23 cellular contexts compared by ENCODE assay signal in the genomic region with DNA sequence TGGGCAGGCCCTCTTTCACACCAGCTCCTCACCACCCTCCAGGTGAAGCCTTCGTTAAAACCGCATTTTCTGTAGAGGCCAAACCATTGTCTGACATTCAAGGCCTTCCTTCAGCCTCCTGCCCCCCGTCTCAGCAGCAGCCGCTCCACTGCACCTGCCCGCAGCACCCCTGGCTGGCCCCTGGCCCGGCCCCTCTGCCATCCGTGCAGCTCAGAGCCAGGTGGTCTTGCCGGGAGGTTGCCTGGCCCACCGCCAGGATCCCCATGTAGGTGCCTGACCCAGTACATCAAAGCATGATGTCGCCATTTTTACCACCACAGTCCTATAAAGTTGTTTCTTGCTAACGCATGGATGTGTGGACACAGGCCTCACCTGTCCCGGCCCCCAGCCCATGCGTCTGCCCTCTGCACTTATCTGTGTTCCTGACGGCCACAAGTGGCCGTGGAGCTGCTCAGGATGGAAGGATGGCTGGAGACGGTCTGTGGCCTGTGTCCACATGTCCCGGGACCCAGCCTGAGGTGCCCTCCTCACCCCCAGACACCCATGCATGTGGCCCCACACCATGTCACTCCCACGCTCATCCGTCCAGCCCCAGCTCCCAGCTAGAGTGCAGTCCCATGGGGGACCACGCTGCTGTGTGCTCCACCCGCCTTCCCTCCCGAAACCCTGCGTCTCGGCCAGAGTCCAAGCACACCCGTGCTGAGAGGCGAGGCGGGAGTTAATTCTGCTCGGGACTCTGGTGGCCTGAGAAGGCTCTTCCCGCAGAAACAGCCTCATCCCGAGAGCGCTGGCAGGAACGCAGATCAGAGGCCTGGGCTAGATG.
DNase-seq lines count a peak whose midpoint lies in the region; ATAC-seq and TF ChIP-seq lines count a peak whose summit lies in the region.
"Had no signal": no experiment of that assay in that cellular context is flagged by ENCODE, and none has a peak within 500 bp of the region (broad histone marks: within the 10 kb centered on the region; RNA-seq: fewer than 3 reads in every experiment).

No MANE protein-coding gene starts in this region.

- no peak for TF ChIP-seq CTCF in GM10266 (IDR thresholded peaks at IDR 0.05; ENCODE audit: control insufficient read depth, insufficient read depth, low read depth, missing control alignments)

- intact Hi-C loops in activated T-helper 2 cell treated with anti-CD3 and anti-CD28 coated beads, Interferon-gamma antibody, Interleukin-2, Interleukin-4, amounts not matched to agents 10 μg/mL and 5 μg/mL and 100 μg/mL, durations not matched to agents 14 hours and 24 hours and 36 hours (cut with micrococcal nuclease) = no loop called here

- CTCF ChIA-PET in activated CD4-positive, alpha-beta T cell treated with anti-CD3 and anti-CD28 coated beads, Interleukin-2, amount 10 ng/mL, durations not matched to agents 7 days and 5 days (lab: Charles Lee) = no interaction called here

- no peak overlapping the region for H3K4me3 Mint-ChIP-seq in activated CD4-positive, alpha-beta T cell treated with anti-CD3 and anti-CD28 coated beads, Interleukin-2, amount 10 ng/mL, durations not matched to agents 7 days and 5 days
- H3K4me3 Mint-ChIP-seq in IgD-negative memory B cell (no peak overlapping the region), memory B cell (no peak overlapping the region)
- H3K4me3 Mint-ChIP-seq in activated T-helper 2 cell treated with anti-CD3 and anti-CD28 coated beads, Interferon-gamma antibody, Interleukin-2, Interleukin-4, amounts not matched to agents 10 μg/mL and 5 μg/mL and 100 μg/mL, durations not matched to agents 14 hours and 24 hours and 36 hours (ENCODE audit: low read depth) = no peak overlapping the region
- H3K4me3 Mint-ChIP-seq: immature natural killer cell had no signal

- DNase-seq in activated CD4-positive, alpha-beta T cell treated with anti-CD3 and anti-CD28 coated beads, Interleukin-2, amount 10 ng/mL, durations not matched to agents 7 days and 5 days = no peak
- DNase-seq in activated CD4-positive, alpha-beta T cell treated with anti-CD3 and anti-CD28 coated beads for 1 hour = no peak
- no peak for DNase-seq in activated T-helper 2 cell treated with anti-CD3 and anti-CD28 coated beads, Interferon-gamma antibody, Interleukin-2, Interleukin-4, amounts not matched to agents 10 μg/mL and 5 μg/mL and 100 μg/mL, durations not matched to agents 14 hours and 24 hours and 36 hours (ENCODE audit: low spot score)
- DNase-seq in memory B cell (ENCODE audit: low spot score in 2 of 2) (no peak), NCI-H748 treated with DMSO at 0.1 percent for 48 hours (lab: John Stamatoyannopoulos, UW) (no peak), GM10266 (ENCODE audit: extremely low spot score) (no peak)
- DNase-seq: ACHN; activated T-cell treated with anti-CD3 and anti-CD28 coated beads, Interleukin-2, amount 50 U/mL, for 48 hours; CD4-positive, alpha-beta memory T cell; cerebellar nuclear complex; DMS53; effector CD8-positive, alpha-beta T cell; GM23248; head of caudate nucleus; immature natural killer cell; NCI-H187; right lobe of liver; SHP77; stimulated activated naive CD8-positive, alpha-beta T cell treated with anti-CD3 and anti-CD28 coated beads, Interleukin-15, Interleukin-2, amounts not matched to agents 100 U/mL and 50 U/mL, for 24 hours; T-helper 9 cell had no signal

- POLR2A ChIA-PET in activated CD4-positive, alpha-beta T cell treated with anti-CD3 and anti-CD28 coated beads, Interleukin-2, amount 10 ng/mL, durations not matched to agents 7 days and 5 days (lab: Charles Lee) = no interaction called here

- peaks cover 37% of the 10 kb centered on the region for H3K36me3 Mint-ChIP-seq in activated CD4-positive, alpha-beta T cell treated with anti-CD3 and anti-CD28 coated beads, Interleukin-2, amount 10 ng/mL, durations not matched to agents 7 days and 5 days (ENCODE audit: low read depth)
- H3K36me3 Mint-ChIP-seq in IgD-negative memory B cell = peaks cover 5% of the 10 kb centered on the region
- H3K36me3 Mint-ChIP-seq in activated T-helper 2 cell treated with anti-CD3 and anti-CD28 coated beads, Interferon-gamma antibody, Interleukin-2, Interleukin-4, amounts not matched to agents 10 μg/mL and 5 μg/mL and 100 μg/mL, durations not matched to agents 14 hours and 24 hours and 36 hours (ENCODE audit: low read depth) = peaks cover 47% of the 10 kb centered on the region
- peaks cover 18% of the 10 kb centered on the region for H3K36me3 Mint-ChIP-seq in memory B cell

- no peaks in the 10 kb centered on the region for H3K27me3 Mint-ChIP-seq in activated CD4-positive, alpha-beta T cell treated with anti-CD3 and anti-CD28 coated beads, Interleukin-2, amount 10 ng/mL, durations not matched to agents 7 days and 5 days
- H3K27me3 Mint-ChIP-seq in IgD-negative memory B cell (no peaks in the 10 kb centered on the region), memory B cell (no peaks in the 10 kb centered on the region)
- H3K27me3 Mint-ChIP-seq in activated T-helper 2 cell treated with anti-CD3 and anti-CD28 coated beads, Interferon-gamma antibody, Interleukin-2, Interleukin-4, amounts not matched to agents 10 μg/mL and 5 μg/mL and 100 μg/mL, durations not matched to agents 14 hours and 24 hours and 36 hours (ENCODE audit: low read depth) = no peaks in the 10 kb centered on the region
- H3K27me3 Mint-ChIP-seq: CD4-positive, alpha-beta memory T cell had no signal

- H3K4me1 Mint-ChIP-seq in activated CD4-positive, alpha-beta T cell treated with anti-CD3 and anti-CD28 coated beads, Interleukin-2, amount 10 ng/mL, durations not matched to agents 7 days and 5 days = peaks cover 45% of the 10 kb centered on the region
- peaks cover 18 to 24% (median 20%) of the 10 kb centered on the region in 3 donors for H3K4me1 Mint-ChIP-seq in IgD-negative memory B cell
- peaks cover 30% of the 10 kb centered on the region for H3K4me1 Mint-ChIP-seq in activated T-helper 2 cell treated with anti-CD3 and anti-CD28 coated beads, Interferon-gamma antibody, Interleukin-2, Interleukin-4, amounts not matched to agents 10 μg/mL and 5 μg/mL and 100 μg/mL, durations not matched to agents 14 hours and 24 hours and 36 hours (ENCODE audit: low read depth)
- H3K4me1 Mint-ChIP-seq in memory B cell = peaks cover 18% of the 10 kb centered on the region

- H3K9me3 Mint-ChIP-seq in activated CD4-positive, alpha-beta T cell treated with anti-CD3 and anti-CD28 coated beads, Interleukin-2, amount 10 ng/mL, durations not matched to agents 7 days and 5 days = no peaks in the 10 kb centered on the region
- H3K9me3 Mint-ChIP-seq in IgD-negative memory B cell = no peaks in the 10 kb centered on the region
- H3K9me3 Mint-ChIP-seq in activated T-helper 2 cell treated with anti-CD3 and anti-CD28 coated beads, Interferon-gamma antibody, Interleukin-2, Interleukin-4, amounts not matched to agents 10 μg/mL and 5 μg/mL and 100 μg/mL, durations not matched to agents 14 hours and 24 hours and 36 hours = no peaks in the 10 kb centered on the region
- H3K9me3 Mint-ChIP-seq in memory B cell = no peaks in the 10 kb centered on the region
- H3K9me3 Mint-ChIP-seq: immature natural killer cell had no signal

- no peak for ATAC-seq in memory B cell (ENCODE audit: low read depth)
- ATAC-seq in HG02623 (IDR thresholded peaks at IDR 0.05; ENCODE audit: unreplicated experiment) = no peak
- ATAC-seq: HepG2; right lobe of liver; stimulated activated naive CD8-positive, alpha-beta T cell treated with anti-CD3 and anti-CD28 coated beads, Interleukin-15, Interleukin-2, amounts not matched to agents 100 U/mL and 50 U/mL, for 24 hours had no signal

- H3K27ac Mint-ChIP-seq in activated CD4-positive, alpha-beta T cell treated with anti-CD3 and anti-CD28 coated beads, Interleukin-2, amount 10 ng/mL, durations not matched to agents 7 days and 5 days = peak overlapping the region; percentile 47
- H3K27ac Mint-ChIP-seq in IgD-negative memory B cell = peak overlapping the region in 2 of 3 donors; percentile 96
- peak overlapping the region; percentile 68 for H3K27ac Mint-ChIP-seq in activated T-helper 2 cell treated with anti-CD3 and anti-CD28 coated beads, Interferon-gamma antibody, Interleukin-2, Interleukin-4, amounts not matched to agents 10 μg/mL and 5 μg/mL and 100 μg/mL, durations not matched to agents 14 hours and 24 hours and 36 hours
- H3K27ac Mint-ChIP-seq in memory B cell = peak overlapping the region; percentile 94
